ENCODE assay signal across 17 cellular contexts in the genomic region with DNA sequence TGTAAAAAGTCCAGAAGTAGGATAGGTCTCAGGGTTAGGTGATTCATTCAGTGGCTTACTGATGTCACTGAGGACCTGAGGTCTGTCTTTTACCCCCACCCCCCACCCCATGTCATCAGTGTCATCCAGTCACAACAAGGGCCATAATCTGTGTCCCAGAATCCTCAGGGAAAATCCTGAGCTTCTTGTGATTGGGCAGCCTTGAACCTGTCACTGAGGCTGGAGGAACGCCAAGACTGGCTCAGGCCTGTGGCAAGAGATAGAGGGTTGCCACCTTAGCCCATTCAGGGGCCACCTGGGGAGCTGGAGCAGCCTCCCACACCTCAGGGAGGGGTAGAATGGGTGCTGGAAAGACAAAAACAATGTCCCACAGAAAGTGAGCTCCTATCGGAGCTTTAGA. TPM values are rescaled to one million over a fixed set of nuclear protein-coding genes. Genes with fewer than 3 reads are reported as not detected.
A peak's percentile ranks its signal among the peaks of the same experiment; 100 is the strongest.
DNase-seq lines count a peak whose midpoint lies in the region; ATAC-seq, FAIRE-seq and TF ChIP-seq lines count a peak whose summit lies in the region.
"Had no signal": no experiment of that assay in that cellular context is flagged by ENCODE, and none has a peak within 500 bp of the region (broad histone marks: within the 10 kb centered on the region; RNA-seq: fewer than 3 reads in every experiment).

No MANE protein-coding gene starts in this region.

- H3K4me2 ChIP-seq in K562 (ENCODE audit: insufficient read depth, low read length): no peak overlapping the region

- H2AFZ ChIP-seq in K562 (ENCODE audit: low read depth, low read length): no peak overlapping the region
- H2AFZ ChIP-seq: GM23248 had no signal

- CTCF ChIA-PET in K562 (lab: Yijun Ruan, JAX; ENCODE audit: low intra/inter-chr PET ratio): no interaction called here

- H3K9ac ChIP-seq in K562 (ENCODE audit: insufficient read depth in 1 of 2, low read depth in 2 of 2, low read length in 2 of 2): peak overlapping the region in 1 of 2 experiments; percentile 46; a peak in 1 of 4 replicates
- H3K9ac ChIP-seq: GM23248 had no signal

- H3K9me3 ChIP-seq in K562 (replicated peaks; ENCODE audit: control insufficient read depth, insufficient read depth, low read depth, low read length) (no peaks in the 10 kb centered on the region), vagina (no peaks in the 10 kb centered on the region), esophagus muscularis mucosa (no peaks in the 10 kb centered on the region)

- H3K9me1 ChIP-seq in K562 (ENCODE audit: control insufficient read depth, insufficient read depth, low read length): peaks cover 3% of the 10 kb centered on the region

- TF ChIP-seq EP300 in K562 (IDR thresholded peaks at IDR 0.05; ENCODE audit: low read length): no peak
- no peak for TF ChIP-seq EP300 in esophagus muscularis mucosa (IDR thresholded peaks at IDR 0.05)

- intact Hi-C loops in K562 (cut with micrococcal nuclease): no loop called here
- intact Hi-C loops in posterior vena cava (cut with DNase I): loop anchor here in 1 of 2 donors (10.0 kb wide), 1 partner anchor 394 kb away; no protein-coding TSS in a partner anchor
- intact Hi-C loops in vagina (cut with DNase I): no loop called here
- intact Hi-C loops in esophagus muscularis mucosa (cut with DNase I): no loop called here

- no peak for FAIRE-seq in K562 (lab: Jason Lieb, UNC)
- FAIRE-seq: D721Med had no signal

- no peak for TF ChIP-seq POLR2A in K562 (conservative IDR thresholded peaks at IDR 0.05)
- no peak for TF ChIP-seq POLR2A in vagina (IDR thresholded peaks at IDR 0.05)
- no peak for TF ChIP-seq POLR2A in esophagus muscularis mucosa (IDR thresholded peaks at IDR 0.05; ENCODE audit: low read depth)

- H4K20me1 ChIP-seq in K562 (replicated peaks; ENCODE audit: control insufficient read depth, insufficient read depth, low read length): no peaks in the 10 kb centered on the region

- in situ Hi-C loops in K562 (cut with MboI): no loop called here

- TF ChIP-seq CTCF in K562 (IDR thresholded peaks at IDR 0.05 in 2 of 3, conservative IDR thresholded peaks at IDR 0.05 in 1 of 3; ENCODE audit: insufficient read depth in 2 of 3, low read depth in 1 of 3, low read length in 3 of 3) (no peak), vagina (IDR thresholded peaks at IDR 0.05) (no peak), esophagus muscularis mucosa (IDR thresholded peaks at IDR 0.05) (no peak)

- H3K4me3 ChIP-seq in K562 (no peak overlapping the region), vagina (no peak overlapping the region), esophagus muscularis mucosa (no peak overlapping the region)
- H3K4me3 ChIP-seq: GM23248 had no signal

- peaks cover 44% of the 10 kb centered on the region; the same call in 2 of the 3 replicates for H3K36me3 ChIP-seq in K562 (ENCODE audit: control insufficient read depth, insufficient read depth, low read length)
- peaks cover 0 to 35% of the 10 kb centered on the region in 2 donors for H3K36me3 ChIP-seq in vagina
- H3K36me3 ChIP-seq in esophagus muscularis mucosa: peaks cover 28 to 78% (median 65%) of the 10 kb centered on the region in 4 donors

- TF ChIP-seq RAD21 in K562 (CRISPR knock-in tag; conservative IDR thresholded peaks at IDR 0.05 in 1 of 2, IDR thresholded peaks at IDR 0.05 in 1 of 2): no peak

- BruUV-seq in K562 (replicated peaks; lab: Mats Ljungman, UMichigan): no TSS peak

- WGBS in K562 (ENCODE audit: insufficient coverage, low coverage, missing lambda C conversion rate): 56% methylated on average over 2 of the region's 2 CpGs
- 96% methylated on average over 2 of the region's 2 CpGs for WGBS in esophagus muscularis mucosa

- H3K27me3 ChIP-seq in K562 (ENCODE audit: control insufficient read depth in 2 of 2, insufficient read depth in 2 of 2, low read length in 2 of 2) (no peaks in the 10 kb centered on the region), vagina (no peaks in the 10 kb centered on the region), esophagus muscularis mucosa (no peaks in the 10 kb centered on the region)

- no peak overlapping the region for H3K27ac ChIP-seq in K562 (ENCODE audit: extremely low read depth, low read depth, low read length)
- H3K27ac ChIP-seq in vagina: peak overlapping the region; percentile 22
- no peak overlapping the region for H3K27ac ChIP-seq in esophagus muscularis mucosa (replicated peaks in 1 of 4)
- H3K27ac ChIP-seq: 22Rv1, GM23248, HL-60 had no signal

- POLR2A ChIA-PET in K562 (lab: Yijun Ruan, JAX): interaction anchor here (0.6 to 1.1 kb wide), 3 partner anchors 9 to 12 kb away, joined by 3 to 5 read pairs (median 4); no protein-coding TSS in a partner anchor

- H3K79me2 ChIP-seq in K562 (ENCODE audit: control insufficient read depth, insufficient read depth, low read length): no peaks in the 10 kb centered on the region

- H3K4me1 ChIP-seq in K562 (replicated peaks in 1 of 2; ENCODE audit: control insufficient read depth in 2 of 2, insufficient read depth in 2 of 2, low read length in 2 of 2) (peaks cover 0 to 9% of the 10 kb centered on the region in 2 experiments; a peak in 3 of 5 replicates), vagina (peaks cover 25% of the 10 kb centered on the region), esophagus muscularis mucosa (peaks cover 12 to 26% (median 24%) of the 10 kb centered on the region in 4 donors)

- peak; percentile 20 for DNase-seq in NCI-H82 (lab: John Stamatoyannopoulos, UW)
- DNase-seq in NCI-H82 treated with DMSO at 0.1 percent for 48 hours (lab: John Stamatoyannopoulos, UW; ENCODE audit: unreplicated experiment): no peak
- DNase-seq in K562 (ENCODE audit: extremely low read depth in 1 of 4, low spot score in 3 of 4): peak; percentile 46 to 59 (median 50)
- peak; percentile 67 for DNase-seq in posterior vena cava (ENCODE audit: low spot score)
- no peak for DNase-seq in vagina (ENCODE audit: extremely low spot score in 2 of 2)
- no peak for DNase-seq in GM19238 (ENCODE audit: insufficient read length, low spot score)
- no peak for DNase-seq in esophagus muscularis mucosa (ENCODE audit: extremely low spot score)
- DNase-seq: CD8-positive, alpha-beta T cell; COR-L47; DMS53; GF-D8; GM23248; H7 had no signal

- ATAC-seq in K562: no peak
- no peak for ATAC-seq in GM21423 (IDR thresholded peaks at IDR 0.05; ENCODE audit: unreplicated experiment)
- ATAC-seq: CD8-positive, alpha-beta T cell had no signal

TF ChIP-seq in K562, 482 proteins besides CTCF, POLR2A, EP300 and RAD21:
- TF ChIP-seq CBFA2T2 (conservative IDR thresholded peaks at IDR 0.05): 0 out of 2 replicates have a peak, but pooled peaks have one; percentile 4
- peak; percentile 63 for TF ChIP-seq NFIC (IDR thresholded peaks at IDR 0.05)
- peak; percentile 36; the same call in 1 of the 2 replicates for TF ChIP-seq CBFA2T3 (IDR thresholded peaks at IDR 0.05)
- no peak for TF ChIP-seq POLR3G (IDR thresholded peaks at IDR 0.05; ENCODE audit: extremely low read depth, insufficient read length, insufficient replicate concordance)

RNA-seq across cellular contexts. Expression of gene NUB1, which starts 29.7 kb away (rescaled TPM):
- total RNA-seq in K562 (2011; cell fraction: chromatin; rRNA removed; ENCODE audit: low replicate concordance): 62.3 and 136 TPM in 2 replicates
- 36.0 and 40.3 TPM in 2 replicates for total RNA-seq in K562 (2011; cell fraction: nucleolus; rRNA removed)
- total RNA-seq in K562 (2011; cell fraction: nucleoplasm; rRNA removed): 73.5 and 98.2 TPM in 2 replicates
- total RNA-seq in K562 (2014; rRNA removed): 67.8 and 89.7 TPM in 2 replicates
- total RNA-seq in K562 (2014; rRNA removed; fragmentation: Illumina TruSeq; extraction: Trizol): 75.8 and 103 TPM in 2 replicates
- 101 and 114 TPM in 2 replicates for total RNA-seq in K562 (2015; rRNA removed; fragmentation: Illumina TruSeq; extraction: Trizol)
- total RNA-seq in K562 (2021): 55.3 and 58.0 TPM in 2 replicates
- 57.8 and 85.2 TPM in 2 replicates for polyA plus RNA-seq in K562 (2011; rRNA removed)
- 52.6 and 53.7 TPM in 2 replicates for polyA plus RNA-seq in K562 (2011; cell fraction: cytosol; rRNA removed)
- 57.7 and 63.4 TPM in 2 replicates for polyA plus RNA-seq in K562 (2011; cell fraction: nucleus; rRNA removed)
- 81.3 and 105 TPM in 2 replicates for polyA plus RNA-seq in K562 (2012)
- polyA plus RNA-seq in K562 (2014; fragmentation: Illumina TruSeq; extraction: Trizol): 86.5 and 159 TPM in 2 replicates
- 10 to 100 TPM; 43.2 to 63.4 TPM for polyA plus RNA-seq in K562 (2014; fragmentation: Nextera tagmentation; extraction: Ambion mirVana)
- 81.6 and 99.3 TPM in 2 replicates for polyA plus RNA-seq in K562 (2014; rRNA removed)
- 47.7 and 54.1 TPM in 2 replicates for polyA minus RNA-seq in K562 (2011; rRNA and poly(A)+ RNA removed)
- 25.1 and 34.5 TPM in 2 replicates for polyA minus RNA-seq in K562 (2011; cell fraction: cytosol; rRNA and poly(A)+ RNA removed)
- 26.9 and 36.3 TPM in 2 replicates for polyA minus RNA-seq in K562 (2011; cell fraction: nucleus; rRNA and poly(A)+ RNA removed)
- total RNA-seq in posterior vena cava: 10 to 100 TPM; 33.0 to 37.9 TPM
- 46.2 TPM for total RNA-seq in vagina
- total RNA-seq in esophagus muscularis mucosa: 10 to 100 TPM; 45.9 to 59.1 (median 53.0) TPM

RNA-seq across cellular contexts. Expression of gene WDR86, which starts 38.6 kb away (rescaled TPM):
- total RNA-seq in K562 (2011; cell fraction: chromatin; rRNA removed; ENCODE audit: low replicate concordance): 0.32 TPM in 1 of 2 replicates, not detected in the other
- total RNA-seq in K562 (2011; cell fraction: nucleolus; rRNA removed): not detected in 2 replicates
- total RNA-seq in K562 (2011; cell fraction: nucleoplasm; rRNA removed): not detected in 2 replicates
- total RNA-seq in K562 (2014; rRNA removed) (0.08 TPM in 1 of 2 replicates, not detected in the other), K562 (2014; rRNA removed; fragmentation: Illumina TruSeq; extraction: Trizol) (not detected in 2 replicates), K562 (2015; rRNA removed; fragmentation: Illumina TruSeq; extraction: Trizol) (not detected in 2 replicates), K562 (2021) (0.09 TPM in 1 of 2 replicates, not detected in the other), posterior vena cava (1 to 10 TPM; 4.1 to 6.2 TPM), vagina (19.4 TPM), esophagus muscularis mucosa (10 to 100 TPM in 2 of 4 donors, 1 to 10 TPM in 2; 5.4 to 11.8 (median 9.6) TPM)
- polyA plus RNA-seq in K562 (2011; rRNA removed) (not detected in 2 replicates), K562 (2014; fragmentation: Illumina TruSeq; extraction: Trizol) (not detected in 2 replicates), K562 (2014; fragmentation: Nextera tagmentation; extraction: Ambion mirVana) (not detected), K562 (2014; rRNA removed) (0.05 and 0.24 TPM in 2 replicates)
- polyA plus RNA-seq in K562 (2011; cell fraction: cytosol; rRNA removed): 0.04 TPM in 1 of 2 replicates, not detected in the other
- polyA plus RNA-seq in K562 (2011; cell fraction: nucleus; rRNA removed): 0.11 and 0.31 TPM in 2 replicates
- 0.21 and 0.39 TPM in 2 replicates for polyA plus RNA-seq in K562 (2012)
- not detected in 2 replicates for polyA minus RNA-seq in K562 (2011; rRNA and poly(A)+ RNA removed)
- not detected in 2 replicates for polyA minus RNA-seq in K562 (2011; cell fraction: cytosol; rRNA and poly(A)+ RNA removed)
- polyA minus RNA-seq in K562 (2011; cell fraction: nucleus; rRNA and poly(A)+ RNA removed): not detected in 2 replicates
- total RNA-seq: GM23248 had no signal
- polyA plus RNA-seq: GM23248 had no signal

Comparison
In these comparisons a context has a peak if more than half of its experiments do, and no peak if none do; other contexts are left out.
1. DNase-seq: peak in NCI-H82 (single experiment), K562 (4 of 4) and posterior vena cava (single experiment); none in NCI-H82 treated with DMSO at 0.1 percent for 48 hours (single experiment), vagina (0 of 2), GM19238 (single experiment) and esophagus muscularis mucosa (single experiment).